ENCODE assay signal across 29 cellular contexts in the genomic region with DNA sequence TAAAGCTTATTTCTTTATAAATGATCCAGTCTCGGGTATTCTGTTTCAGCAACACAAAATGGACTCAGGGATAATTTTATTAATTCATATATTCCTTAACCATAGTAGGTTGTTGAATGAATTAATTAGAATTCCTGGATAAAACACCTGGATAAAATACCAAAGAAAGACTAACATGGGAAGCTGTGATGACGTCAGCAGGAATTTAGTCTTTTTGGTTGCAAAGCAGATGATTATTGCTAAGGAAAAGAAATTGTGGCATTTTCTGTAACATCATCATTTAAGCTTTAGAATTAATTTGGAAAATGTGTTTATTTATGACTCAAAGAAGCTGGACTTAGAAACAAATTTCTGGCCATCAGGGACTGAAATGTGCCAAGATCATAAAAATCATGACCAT.
"Had no signal": no experiment of that assay in that cellular context is flagged by ENCODE, and none has a peak within 500 bp of the region (broad histone marks: within the 10 kb centered on the region; RNA-seq: fewer than 3 reads in every experiment).

No MANE protein-coding gene starts in this region.

- H3K36me3 ChIP-seq: colonic mucosa, esophagus muscularis mucosa, esophagus squamous epithelium, gastrocnemius medialis, gastroesophageal sphincter, heart left ventricle, heart right ventricle had no signal

- H3K4me3 Mint-ChIP-seq: dendritic cell treated with granulocyte-macrophage colony-stimulating factor and Interleukin-4, amounts not matched to agents 40 ng/mL and 50 ng/mL, for 4 days; effector memory CD8-positive, alpha-beta T cell; endodermal cell had no signal

- H3K9me3 ChIP-seq: colonic mucosa, esophagus muscularis mucosa, esophagus squamous epithelium, gastrocnemius medialis, gastroesophageal sphincter, heart left ventricle had no signal

- H3K9me3 Mint-ChIP-seq: dendritic cell treated with granulocyte-macrophage colony-stimulating factor and Interleukin-4, amounts not matched to agents 40 ng/mL and 50 ng/mL, for 4 days; effector memory CD8-positive, alpha-beta T cell; endodermal cell had no signal

- ATAC-seq: effector memory CD8-positive, alpha-beta T cell; esophagus mucosa; foreskin keratinocyte; gastrocnemius medialis; gastroesophageal sphincter; heart left ventricle; heart right ventricle had no signal

- H3K27me3 ChIP-seq: colonic mucosa, dorsolateral prefrontal cortex, esophagus muscularis mucosa, esophagus squamous epithelium, gastrocnemius medialis, gastroesophageal sphincter, heart left ventricle, heart right ventricle had no signal

- H3K4me3 ChIP-seq: colonic mucosa, coronary artery, dorsolateral prefrontal cortex, esophagus muscularis mucosa, esophagus squamous epithelium, gastrocnemius medialis, gastroesophageal sphincter, heart left ventricle, heart right ventricle had no signal

- H3K27me3 Mint-ChIP-seq: dendritic cell treated with granulocyte-macrophage colony-stimulating factor and Interleukin-4, amounts not matched to agents 40 ng/mL and 50 ng/mL, for 4 days; effector memory CD8-positive, alpha-beta T cell had no signal

- H3K4me1 ChIP-seq: colonic mucosa, esophagus muscularis mucosa, esophagus squamous epithelium, foreskin keratinocyte, gastrocnemius medialis, gastroesophageal sphincter, heart left ventricle, heart right ventricle had no signal

- DNase-seq: colonic mucosa; cortex of kidney; dermis blood vessel endothelial cell; dorsolateral prefrontal cortex; effector CD4-positive, alpha-beta T cell; effector CD8-positive, alpha-beta T cell; effector memory CD4-positive, alpha-beta T cell; effector memory CD8-positive, alpha-beta T cell; endodermal cell; erythroblast; esophagus squamous epithelium; foreskin fibroblast; foreskin keratinocyte; foreskin melanocyte; gastrocnemius medialis; glutamatergic neuron; head of caudate nucleus; heart left ventricle; heart right ventricle had no signal

- H3K27ac Mint-ChIP-seq: dendritic cell treated with granulocyte-macrophage colony-stimulating factor and Interleukin-4, amounts not matched to agents 40 ng/mL and 50 ng/mL, for 4 days; effector memory CD8-positive, alpha-beta T cell; endodermal cell had no signal

- FAIRE-seq: colon, endometrium, endothelial cell of umbilical vein, frontal cortex had no signal

- H3K27ac ChIP-seq: colonic mucosa, coronary artery, dorsolateral prefrontal cortex, epithelial cell of prostate, esophagus muscularis mucosa, esophagus squamous epithelium, foreskin keratinocyte, gastrocnemius medialis, gastroesophageal sphincter, heart left ventricle, heart right ventricle had no signal
